Comparison of ENCODE assay signal across 8 cellular contexts in genomic region chr16:66728117-66728787, GRCh38. TPM values are rescaled to one million over a fixed set of nuclear protein-coding genes. Genes with fewer than 3 reads are reported as not detected.
DNase-seq lines count a peak whose midpoint lies in the region; ATAC-seq, FAIRE-seq and TF ChIP-seq lines count a peak whose summit lies in the region.

No MANE protein-coding gene starts in this region.

- no peaks in the 10 kb centered on the region for H3K27me3 Mint-ChIP-seq in chondrocyte (ENCODE audit: low read depth)

- H3K27ac ChIP-seq in PC-3 (ENCODE audit: low read length) (no peak overlapping the region), upper lobe of right lung (no peak overlapping the region)

- H3K36me3 Mint-ChIP-seq in chondrocyte (ENCODE audit: low read depth): peaks cover 59% of the 10 kb centered on the region

- no peak overlapping the region for H2AFZ ChIP-seq in PC-3 (ENCODE audit: low read length)

- no peaks in the 10 kb centered on the region for H3K9me2 ChIP-seq in PC-3 (replicated peaks; ENCODE audit: low read length)

- peak; percentile 69 for TF ChIP-seq CTCF in PC-3 (conservative IDR thresholded peaks at IDR 0.05; ENCODE audit: low read depth, low read length)
- peak; percentile 87 for TF ChIP-seq CTCF in chondrocyte (IDR thresholded peaks at IDR 0.05)
- TF ChIP-seq CTCF in upper lobe of right lung (IDR thresholded peaks at IDR 0.05): peak; percentile 71

- H3K9me3 Mint-ChIP-seq in chondrocyte (ENCODE audit: low read depth): no peaks in the 10 kb centered on the region

- H3K27me3 ChIP-seq in PC-3 (ENCODE audit: low read length) (no peaks in the 10 kb centered on the region), upper lobe of right lung (no peaks in the 10 kb centered on the region)

- peaks cover 7% of the 10 kb centered on the region for H3K4me1 Mint-ChIP-seq in chondrocyte (ENCODE audit: low read depth)

- DNase-seq in PC-3 (peak; percentile 66), chondrocyte (ENCODE audit: low spot score) (no peak), left kidney (ENCODE audit: low read depth, low spot score) (peak; percentile 59), upper lobe of right lung (no peak)

- intact Hi-C loops in PC-3 (cut with micrococcal nuclease) (loop anchor here (1.0 kb wide), 1 partner anchor 139 kb away; no protein-coding TSS in a partner anchor), upper lobe of right lung (cut with DNase I) (no loop called here)

- FAIRE-seq in G401.6 (lab: Jason Lieb, UNC): peak; percentile 92

- BruUV-seq in PC-3 (replicated peaks; lab: Mats Ljungman, UMichigan): no TSS peak

- H3K9me3 ChIP-seq in PC-3 (ENCODE audit: low read length): no peaks in the 10 kb centered on the region
- H3K9me3 ChIP-seq in upper lobe of right lung: no peaks in the 10 kb centered on the region

- TF ChIP-seq EP300 in Ishikawa (IDR thresholded peaks at IDR 0.05; ENCODE audit: borderline replicate concordance): no peak

- ATAC-seq in PC-3 (peak; percentile 75), upper lobe of right lung (peak; percentile 93), HG03520 (IDR thresholded peaks at IDR 0.05; ENCODE audit: unreplicated experiment) (no peak), HG02571 (IDR thresholded peaks at IDR 0.05; ENCODE audit: unreplicated experiment) (no peak)

- TF ChIP-seq RAD21 in Ishikawa (IDR thresholded peaks at IDR 0.05; ENCODE audit: low read depth): peak; percentile 44; the same call in 1 of the 2 replicates

- no peak overlapping the region for H3K27ac Mint-ChIP-seq in chondrocyte (ENCODE audit: unreplicated experiment)

- H3K4me2 ChIP-seq in PC-3 (ENCODE audit: low read length): no peak overlapping the region

- H3K4me3 Mint-ChIP-seq in chondrocyte (ENCODE audit: unreplicated experiment): no peak overlapping the region

- H4K20me1 ChIP-seq in PC-3 (ENCODE audit: low read length): no peaks in the 10 kb centered on the region

- peaks cover 56% of the 10 kb centered on the region for H3K36me3 ChIP-seq in PC-3 (ENCODE audit: low read depth, low read length)
- peaks cover 94% of the 10 kb centered on the region for H3K36me3 ChIP-seq in upper lobe of right lung

- H3K9ac ChIP-seq in PC-3 (ENCODE audit: low read length): no peak overlapping the region

- H3K4me1 ChIP-seq in PC-3 (ENCODE audit: insufficient read depth, low read length) (no peaks in the 10 kb centered on the region), upper lobe of right lung (peaks cover 6% of the 10 kb centered on the region)

- H3K4me3 ChIP-seq in PC-3 (ENCODE audit: low read length): no peak overlapping the region
- H3K4me3 ChIP-seq in upper lobe of right lung: no peak overlapping the region

- CTCF ChIA-PET in PC-3 (lab: Charles Lee): interaction anchor here (0.5 to 1.2 kb wide), 7 partner anchors 9 to 140 kb away, joined by 3 to 18 read pairs (median 4); no protein-coding TSS in a partner anchor

- peaks cover 3% of the 10 kb centered on the region for H3F3A ChIP-seq in PC-3 (ENCODE audit: low read length, unreplicated experiment)

- no peaks in the 10 kb centered on the region for H3K79me2 ChIP-seq in PC-3 (ENCODE audit: low read length)

- POLR2A ChIA-PET in PC-3 (lab: Charles Lee; ENCODE audit: unreplicated experiment): no interaction called here

TF ChIP-seq in Ishikawa, 13 proteins besides CTCF, POLR2A, EP300 and RAD21:
- no peak for TF ChIP-seq USF1 (IDR thresholded peaks at IDR 0.05)
- TF ChIP-seq MAX (IDR thresholded peaks at IDR 0.05): no peak
- no peak for TF ChIP-seq ZBTB7A (IDR thresholded peaks at IDR 0.05; ENCODE audit: low read depth)
- TF ChIP-seq REST (IDR thresholded peaks at IDR 0.05; ENCODE audit: low read depth): no peak
- no peak for TF ChIP-seq FOXM1 (IDR thresholded peaks at IDR 0.05; ENCODE audit: borderline replicate concordance, low read depth)
- TF ChIP-seq CEBPB (IDR thresholded peaks at IDR 0.05): no peak
- no peak for TF ChIP-seq TCF12 (IDR thresholded peaks at IDR 0.05; ENCODE audit: low read depth)

RNA-seq across cellular contexts. Expression of gene DYNC1LI2, which starts 23.2 kb away (rescaled TPM):
- total RNA-seq in PC-3 (2014; rRNA removed): 63.9 and 82.8 TPM in 2 replicates
- 144 to 153 TPM (median 147 TPM) in 3 replicates for total RNA-seq in chondrocyte
- 122 TPM for total RNA-seq in upper lobe of right lung

RNA-seq across cellular contexts. Expression of gene CMTM4, which starts 31.7 kb away (rescaled TPM):
- total RNA-seq in PC-3 (2014; rRNA removed): 16.9 and 17.0 TPM in 2 replicates
- 30.1 to 32.5 TPM (median 31.5 TPM) in 3 replicates for total RNA-seq in chondrocyte
- total RNA-seq in upper lobe of right lung: 58.0 TPM

Comparison
In these comparisons a context has a peak if more than half of its experiments do, and no peak if none do; other contexts are left out.
1. ATAC-seq: peak in PC-3 (single experiment) and upper lobe of right lung (single experiment); none in HG03520 (single experiment) and HG02571 (single experiment).
2. DNase-seq: peak in PC-3 (single experiment) and left kidney (single experiment); none in chondrocyte (single experiment) and upper lobe of right lung (single experiment).
3. Peak in every context shown above with its lines, with median percentiles within 50 percentile points of each other: CTCF ChIP-seq.